In genomic region chr9:107282759-107283620, GRCh38 we compare ENCODE assay signal across 8 cellular contexts. TPM values are rescaled to one million over a fixed set of nuclear protein-coding genes. Genes with fewer than 3 reads are reported as not detected.
DNase-seq lines count a peak whose midpoint lies in the region; ATAC-seq, FAIRE-seq and TF ChIP-seq lines count a peak whose summit lies in the region.

Gene RAD23B, plus strand, starts transcription at chr9:107283279. Its CDS starts 351 bp downstream, at chr9:107283630.

- H2BK12ac ChIP-seq in H1 (ENCODE audit: low read depth, low read length): peak within 1 kb of the TSS; percentile 60; the same call in 1 of the 2 replicates
- peak within 1 kb of the TSS; percentile 84 to 98 for H2BK12ac ChIP-seq in mesenchymal stem cell (ENCODE audit: low read length in 2 of 2)

- FAIRE-seq in HTR-8/SVneo (lab: Jason Lieb, UNC): peak; percentile 91
- no peak for FAIRE-seq in H1 (lab: Jason Lieb, UNC)

- H3K4me1 ChIP-seq in H1 (replicated peaks in 1 of 4; ENCODE audit: control insufficient read depth in 3 of 4, insufficient read depth in 4 of 4, low read length in 3 of 4) (peaks cover 0 to 7% (median 1%) of the 10 kb centered on the region in 4 experiments; a peak in 3 of 7 replicates), mesenchymal stem cell (ENCODE audit: control insufficient read depth, insufficient read depth, low read depth, low read length) (peaks cover 1% of the 10 kb centered on the region)

- H3K4me2 ChIP-seq in H1 (ENCODE audit: insufficient read depth in 1 of 2, low read depth in 2 of 2, low read length in 2 of 2): peak within 1 kb of the TSS; percentile 92 to 96
- H3K4me2 ChIP-seq in mesenchymal stem cell (ENCODE audit: low read length, poor library complexity, severe bottlenecking): peak within 1 kb of the TSS; percentile 81

- no peaks in the 10 kb centered on the region for H3K9me3 ChIP-seq in H1 (ENCODE audit: insufficient read depth in 2 of 2, low read depth in 1 of 2, low read length in 1 of 2)
- H3K9me3 ChIP-seq in mesenchymal stem cell (ENCODE audit: control insufficient read depth, low read length): no peaks in the 10 kb centered on the region

- CTCF ChIA-PET in H1 (lab: Charles Lee; ENCODE audit: partially characterized antibody): interaction anchor here (1.3 kb wide), 1 partner anchor 58 kb away, joined by 5 read pairs; no protein-coding TSS in a partner anchor

- H3K27me3 ChIP-seq in H1 (replicated peaks in 1 of 4; ENCODE audit: control insufficient read depth in 3 of 4, extremely low read depth in 1 of 4, insufficient read depth in 3 of 4, low read length in 3 of 4): no peaks in the 10 kb centered on the region
- no peaks in the 10 kb centered on the region for H3K27me3 ChIP-seq in mesenchymal stem cell (ENCODE audit: control insufficient read depth in 1 of 2, insufficient read depth in 1 of 2, low read length in 2 of 2)

- POLR2A ChIA-PET in H1 (lab: Charles Lee; ENCODE audit: partially characterized antibody): interaction anchor here (0.6 to 2.2 kb wide), 29 partner anchors 8 to 794 kb away, joined by 3 to 10 read pairs (median 4); no protein-coding TSS in a partner anchor

- H3K18ac ChIP-seq in H1 (ENCODE audit: extremely low read depth, low read length): peak within 1 kb of the TSS; percentile 99
- H3K18ac ChIP-seq in mesenchymal stem cell (ENCODE audit: low read depth in 1 of 2, low read length in 2 of 2): peak within 1 kb of the TSS; percentile 100

- H2BK15ac ChIP-seq in H1 (ENCODE audit: low read length): peak within 1 kb of the TSS; percentile 61; the same call in 1 of the 2 replicates
- peak within 1 kb of the TSS; percentile 99 for H2BK15ac ChIP-seq in mesenchymal stem cell (ENCODE audit: low read depth, poor library complexity, severe bottlenecking)

- peak within 1 kb of the TSS; percentile 88 for H4K5ac ChIP-seq in H1 (ENCODE audit: insufficient read length, low read depth, low read length)

- TF ChIP-seq EP300 in H1 (IDR thresholded peaks at IDR 0.05; ENCODE audit: borderline replicate concordance in 1 of 2, low read depth in 2 of 2, low read length in 2 of 2): no peak

- peak within 1 kb of the TSS; percentile 100 for H4K91ac ChIP-seq in H1 (replicated peaks; ENCODE audit: insufficient read length, low read length)
- H4K91ac ChIP-seq in mesenchymal stem cell (ENCODE audit: low read length): peak within 1 kb of the TSS; percentile 100

- peak; percentile 46 to 80 for TF ChIP-seq POLR2A in H1 (IDR thresholded peaks at IDR 0.05; ENCODE audit: control extremely low read depth in 1 of 2, low read depth in 2 of 2, low read length in 2 of 2)

- H3K4ac ChIP-seq in H1 (replicated peaks; ENCODE audit: insufficient read length, low read depth, low read length) (peak within 1 kb of the TSS; percentile 89), mesenchymal stem cell (ENCODE audit: low read depth in 1 of 2, low read length in 2 of 2) (peak within 1 kb of the TSS; percentile 100)

- peaks cover 31 to 48% of the 10 kb centered on the region in 2 experiments for H3K79me2 ChIP-seq in H1 (ENCODE audit: control insufficient read depth in 1 of 2, insufficient read depth in 2 of 2, low read length in 2 of 2)

- peaks cover 8% of the 10 kb centered on the region for H3K23me2 ChIP-seq in H1 (ENCODE audit: low read depth, low read length)

- H2AK5ac ChIP-seq in H1 (ENCODE audit: low read depth, low read length) (no peak within 1 kb of the TSS), mesenchymal stem cell (ENCODE audit: low read length, severe bottlenecking) (peak within 1 kb of the TSS; percentile 97)

- TF ChIP-seq RAD21 in H1 (IDR thresholded peaks at IDR 0.05 in 1 of 2, conservative IDR thresholded peaks at IDR 0.05 in 1 of 2; ENCODE audit: low read depth in 2 of 2, low read length in 2 of 2): no peak

- no peaks in the 10 kb centered on the region; a peak in 1 of 8 replicates for H3K36me3 ChIP-seq in H1 (ENCODE audit: control insufficient read depth in 2 of 4, insufficient read depth in 4 of 4, low read length in 3 of 4)
- H3K36me3 ChIP-seq in mesenchymal stem cell (ENCODE audit: control insufficient read depth in 1 of 2, insufficient read depth in 2 of 2, low read depth in 1 of 2, low read length in 2 of 2): no peaks in the 10 kb centered on the region

- H3K27ac ChIP-seq in H1 (ENCODE audit: low read depth, low read length) (peak within 1 kb of the TSS; percentile 97), mesenchymal stem cell (ENCODE audit: low read length, poor library complexity, severe bottlenecking) (peak within 1 kb of the TSS; percentile 85)

- WGBS in H1 (ENCODE audit: extremely low coverage in 1 of 2, insufficient coverage in 1 of 2, insufficient read length in 1 of 2, insufficient replicate concordance in 2 of 2, low coverage in 1 of 2, low lambda C conversion rate in 2 of 2, missing lambda C conversion rate in 1 of 2), 2 experiments: 1% methylated on average over 49 of the region's 100 CpGs; no CpG with 5 or more reads in 1 of the 2 experiments
- under 1% methylated on average over 84 of the region's 100 CpGs for WGBS in mesenchymal stem cell

- peak; percentile 98 for DNase-seq in COLO829 (ENCODE audit: low spot score)
- peak; percentile 92 for DNase-seq in HTR-8/SVneo (ENCODE audit: insufficient read length, low spot score)
- peak; percentile 98 for DNase-seq in NOMO-1 treated with dmso at 0.1 percent for 144 hours (lab: John Stamatoyannopoulos, UW; ENCODE audit: unreplicated experiment)
- peak; percentile 97 to 98 (median 98) for DNase-seq in activated CD8-positive, alpha-beta memory T cell treated with anti-CD3 and anti-CD28 coated beads for 48 hours (ENCODE audit: low read depth in 2 of 3, low spot score in 2 of 3)
- peak; percentile 95 to 97 for DNase-seq in H1 (ENCODE audit: low read depth in 1 of 2, low spot score in 2 of 2)
- peak; percentile 98 for DNase-seq in mesenchymal stem cell
- peak; percentile 99 for DNase-seq in stimulated activated CD8-positive, alpha-beta memory T cell treated with anti-CD3 and anti-CD28 coated beads, Interleukin-12 subunit alpha, Interleukin-12 subunit beta, amount 100 ng/mL, for 4 hours (ENCODE audit: low read depth)

- H2BK20ac ChIP-seq in H1 (ENCODE audit: low read length): no peak within 1 kb of the TSS

- H2BK120ac ChIP-seq in H1 (replicated peaks; ENCODE audit: low read depth, low read length) (no peak within 1 kb of the TSS), mesenchymal stem cell (ENCODE audit: low read depth, low read length) (peak within 1 kb of the TSS; percentile 99)

- H2AFZ ChIP-seq in H1 (ENCODE audit: low read length): 0 out of 2 replicates have a peak within 1 kb of the TSS, but pooled peaks have one; percentile 63
- peak within 1 kb of the TSS; percentile 89 for H2AFZ ChIP-seq in mesenchymal stem cell (ENCODE audit: low read depth, low read length)

- H3K79me1 ChIP-seq in H1 (ENCODE audit: low read depth, low read length) (no peaks in the 10 kb centered on the region), mesenchymal stem cell (replicated peaks; ENCODE audit: low read length, poor library complexity, severe bottlenecking) (no peaks in the 10 kb centered on the region)

- H3K14ac ChIP-seq in H1 (ENCODE audit: insufficient read length): no peak within 1 kb of the TSS
- H3K14ac ChIP-seq in mesenchymal stem cell (ENCODE audit: low read length in 2 of 2): peak within 1 kb of the TSS; percentile 92 to 100

- TF ChIP-seq CTCF in H1 (IDR thresholded peaks at IDR 0.05; ENCODE audit: control extremely low read depth in 1 of 3, insufficient read depth in 1 of 3, low read depth in 1 of 3, low read length in 3 of 3): no peak

- H3K4me3 ChIP-seq in H1 (ENCODE audit: extremely low read depth in 1 of 4, insufficient read depth in 2 of 4, low read depth in 3 of 4, low read length in 4 of 4) (peak within 1 kb of the TSS; percentile 75 to 87 (median 82)), mesenchymal stem cell (ENCODE audit: insufficient read depth in 1 of 2, low read depth in 1 of 2, low read length in 2 of 2) (peak within 1 kb of the TSS; percentile 95 to 100)

- H2BK5ac ChIP-seq in H1 (ENCODE audit: low read depth, low read length): peak within 1 kb of the TSS; percentile 99
- H2BK5ac ChIP-seq in mesenchymal stem cell (ENCODE audit: low read depth, low read length, poor library complexity, severe bottlenecking): peak within 1 kb of the TSS; percentile 100

- H4K8ac ChIP-seq in H1 (ENCODE audit: extremely low read depth, insufficient read depth, low read length) (peak within 1 kb of the TSS; percentile 99; the same call in 1 of the 2 replicates), mesenchymal stem cell (ENCODE audit: low read length) (peak within 1 kb of the TSS; percentile 100)

- H4K20me1 ChIP-seq in H1 (replicated peaks in 1 of 2; ENCODE audit: control insufficient read depth in 1 of 2, insufficient read depth in 2 of 2, low read length in 2 of 2): peaks cover 6 to 8% of the 10 kb centered on the region in 2 experiments

- H3K23ac ChIP-seq in H1 (ENCODE audit: insufficient read length): no peak within 1 kb of the TSS
- peak within 1 kb of the TSS; percentile 98 to 100 for H3K23ac ChIP-seq in mesenchymal stem cell (ENCODE audit: low read length in 2 of 2)

- peak; percentile 90 for ATAC-seq in GM21367 (IDR thresholded peaks at IDR 0.05; ENCODE audit: unreplicated experiment)

- H3K9ac ChIP-seq in H1 (replicated peaks in 1 of 4; ENCODE audit: extremely low read depth in 1 of 4, low read depth in 3 of 4, low read length in 3 of 4): peak within 1 kb of the TSS; percentile 93 to 99 (median 97)
- peak within 1 kb of the TSS; percentile 98 for H3K9ac ChIP-seq in mesenchymal stem cell (ENCODE audit: low read length)

- peak within 1 kb of the TSS; percentile 98 for H3K56ac ChIP-seq in H1 (replicated peaks; ENCODE audit: insufficient read length, low read depth, low read length)

TF ChIP-seq in H1, 55 proteins besides CTCF, POLR2A, EP300 and RAD21 (continues in another document):
- TF ChIP-seq SP4 (IDR thresholded peaks at IDR 0.05; ENCODE audit: low read length): 0 out of 2 replicates have a peak, but pooled peaks have one; percentile 47
- peak; percentile 97 for TF ChIP-seq TEAD4 (IDR thresholded peaks at IDR 0.05; ENCODE audit: low read depth, low read length)
- TF ChIP-seq KDM4A (IDR thresholded peaks at IDR 0.05; ENCODE audit: low read depth, low read length, severe bottlenecking): peak; percentile 27
- peak; percentile 79 for TF ChIP-seq PHF8 (conservative IDR thresholded peaks at IDR 0.05; ENCODE audit: low read depth, low read length)
- peak; percentile 75; the same call in 1 of the 2 replicates for TF ChIP-seq EGR1 (IDR thresholded peaks at IDR 0.05; ENCODE audit: borderline replicate concordance, low read depth, low read length)
- no peak; the same call in none of the 2 replicates for TF ChIP-seq CREB1 (IDR thresholded peaks at IDR 0.05)

RNA-seq across cellular contexts. Expression of gene RAD23B, which starts in this region (rescaled TPM):
- 162 and 165 TPM in 2 replicates for total RNA-seq in H1 (2021; fragmentation: NEBNext Ultra II Directional; extraction: Animal tissue kit (Norgen Biotek cat#: 25700))
- polyA plus RNA-seq in H1 (2011; rRNA removed): 91.9 and 97.1 TPM in 2 replicates
- 131 TPM for polyA plus RNA-seq in H1 (2011; cell fraction: cytosol; rRNA removed)
- 107 TPM for polyA plus RNA-seq in H1 (2011; cell fraction: nucleus; rRNA removed)
- 92.8 to 135 TPM (median 97.9 TPM) in 4 replicates for polyA plus RNA-seq in H1 (2012, experiment 1 of 2)
- polyA plus RNA-seq in H1 (2012, experiment 2 of 2): 18.8 TPM
- 113 TPM for polyA plus RNA-seq in H1 (2013, experiment 1 of 2)
- 121 TPM for polyA plus RNA-seq in H1 (2013, experiment 2 of 2)
- 183 and 188 TPM in 2 replicates for polyA minus RNA-seq in H1 (2011; rRNA and poly(A)+ RNA removed)
- polyA minus RNA-seq in H1 (2011; cell fraction: cytosol; rRNA and poly(A)+ RNA removed): 187 TPM
- 75.9 TPM for polyA minus RNA-seq in H1 (2011; cell fraction: nucleus; rRNA and poly(A)+ RNA removed)
- polyA plus RNA-seq in mesenchymal stem cell (2013, experiment 1 of 2): 125 TPM
- polyA plus RNA-seq in mesenchymal stem cell (2013, experiment 2 of 2): 130 TPM

Comparison
In these comparisons a context has a peak if more than half of its experiments do, and no peak if none do; other contexts are left out.
1. Peak in every context shown above with its lines: DNase-seq, ATAC-seq, H3K4me3 ChIP-seq and H3K27ac ChIP-seq.